Comparison of ENCODE assay signal across 8 cellular contexts in the genomic region with DNA sequence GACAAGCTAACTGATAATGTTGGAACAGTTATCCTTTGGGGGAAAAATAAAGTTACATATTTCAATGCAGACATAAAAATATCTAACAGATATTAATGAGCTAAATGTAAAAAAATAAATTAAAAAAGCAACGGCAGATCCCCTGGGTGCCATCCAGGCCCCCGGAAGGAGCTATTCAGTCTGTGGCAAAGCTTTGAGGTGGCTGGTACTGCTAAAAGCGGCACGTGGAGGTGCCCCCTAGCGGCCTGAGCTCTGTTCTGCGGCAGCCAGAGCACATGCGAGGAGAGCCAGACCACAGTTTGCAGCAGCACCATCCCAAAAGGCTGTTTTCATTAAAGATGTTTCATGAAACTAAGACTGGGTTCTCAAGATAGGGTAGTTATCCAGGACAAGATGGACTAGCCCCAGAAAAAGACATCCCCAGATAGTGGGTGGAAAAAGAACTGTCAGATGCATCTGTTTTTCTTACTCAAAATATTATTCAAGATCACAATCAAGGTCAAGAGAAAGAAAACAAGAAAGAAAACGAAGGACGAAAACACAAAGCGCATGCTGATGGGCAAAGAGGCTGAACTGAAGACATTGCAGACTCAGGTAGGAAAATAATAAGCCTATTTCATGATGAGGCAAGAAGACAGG. TPM values are rescaled to one million over a fixed set of nuclear protein-coding genes. Genes with fewer than 3 reads are reported as not detected.
A peak's percentile ranks its signal among the peaks of the same experiment; 100 is the strongest.
DNase-seq lines count a peak whose midpoint lies in the region; ATAC-seq and TF ChIP-seq lines count a peak whose summit lies in the region.

No MANE protein-coding gene starts in this region.

- intact Hi-C loops in testis (cut with DNase I; ENCODE audit: low total_unique reads) = loop anchor here (10.0 kb wide), 1 partner anchor 110 kb away; no protein-coding TSS in a partner anchor

- H3K36me3 Mint-ChIP-seq in activated T-helper 17 cell treated with anti-CD3 and anti-CD28 coated beads, Interleukin-2, amount 50 U/mL, for 72 hours (ENCODE audit: low read depth) = peaks cover 51% of the 10 kb centered on the region

- peak overlapping the region; percentile 32 for H3K27ac Mint-ChIP-seq in activated T-helper 17 cell treated with anti-CD3 and anti-CD28 coated beads, Interleukin-2, amount 50 U/mL, for 72 hours

- peaks cover 3% of the 10 kb centered on the region for H3K4me1 Mint-ChIP-seq in activated T-helper 17 cell treated with anti-CD3 and anti-CD28 coated beads, Interleukin-2, amount 50 U/mL, for 72 hours

- TF ChIP-seq CTCF in RWPE2 (IDR thresholded peaks at IDR 0.05; ENCODE audit: poor library complexity, severe bottlenecking) = peak; percentile 100
- peak; percentile 54 to 81 (median 75) for TF ChIP-seq CTCF in testis (IDR thresholded peaks at IDR 0.05)

- no peak overlapping the region for H3K4me3 Mint-ChIP-seq in activated T-helper 17 cell treated with anti-CD3 and anti-CD28 coated beads, Interleukin-2, amount 50 U/mL, for 72 hours

- no peak overlapping the region for H3K4me3 ChIP-seq in RWPE2 (ENCODE audit: severe bottlenecking)
- no peak overlapping the region for H3K4me3 ChIP-seq in testis

- WGBS in testis, 2 donors = 36 to 42% methylated on average over 10 of the region's 10 CpGs

- H3K9me3 ChIP-seq in RWPE2 (ENCODE audit: severe bottlenecking) (no peaks in the 10 kb centered on the region), testis (no peaks in the 10 kb centered on the region)

- H3K27me3 ChIP-seq in RWPE2 (ENCODE audit: insufficient read depth, poor library complexity, severe bottlenecking) = no peaks in the 10 kb centered on the region
- no peaks in the 10 kb centered on the region for H3K27me3 ChIP-seq in testis

- no peak overlapping the region for H3K27ac ChIP-seq in RWPE2 (ENCODE audit: poor library complexity, severe bottlenecking)
- no peak overlapping the region for H3K27ac ChIP-seq in testis

- ATAC-seq in GM21360 (IDR thresholded peaks at IDR 0.05; ENCODE audit: unreplicated experiment) (peak; percentile 81), RWPE2 (ENCODE audit: low read depth) (peak; percentile 98)
- ATAC-seq in activated T-helper 17 cell treated with anti-CD3 and anti-CD28 coated beads, Interleukin-2, amount 50 U/mL, for 72 hours (replicated peaks) = peak; percentile 100

- DNase-seq in COLO829 (ENCODE audit: low spot score) (peak; percentile 79), LHCN-M2 (ENCODE audit: low read depth) (peak; percentile 60), RWPE2 (ENCODE audit: low spot score) (peak; percentile 82), fibroblast of the conjunctiva (ENCODE audit: low read depth) (peak; percentile 66), occipital lobe (lab: John Stamatoyannopoulos, UW) (peak; percentile 69), testis (peak; percentile 86)

- TF ChIP-seq POLR2A in testis (IDR thresholded peaks at IDR 0.05) = no peak

- H3K9me3 Mint-ChIP-seq in activated T-helper 17 cell treated with anti-CD3 and anti-CD28 coated beads, Interleukin-2, amount 50 U/mL, for 72 hours = no peaks in the 10 kb centered on the region

- H3K36me3 ChIP-seq in RWPE2 (ENCODE audit: low read depth) (peaks cover 91% of the 10 kb centered on the region), testis (ENCODE audit: low read depth, missing control alignments) (no peaks in the 10 kb centered on the region)

- H3K27me3 Mint-ChIP-seq in activated T-helper 17 cell treated with anti-CD3 and anti-CD28 coated beads, Interleukin-2, amount 50 U/mL, for 72 hours = no peaks in the 10 kb centered on the region

- no peaks in the 10 kb centered on the region for H3K4me1 ChIP-seq in RWPE2 (ENCODE audit: insufficient read depth, poor library complexity, severe bottlenecking)
- peaks cover 3% of the 10 kb centered on the region for H3K4me1 ChIP-seq in testis

RNA-seq across cellular contexts. Expression of a gene that starts 18.7 kb away (rescaled TPM):
- 56.6 and 65.7 TPM in 2 replicates for total RNA-seq in LHCN-M2 (2014; rRNA removed)
- 34.2 TPM for polyA plus RNA-seq in LHCN-M2 (2012)
- total RNA-seq in activated T-helper 17 cell treated with anti-CD3 and anti-CD28 coated beads, Interleukin-2, amount 50 U/mL, for 72 hours = 10 to 100 TPM; 14.0 to 16.0 TPM
- total RNA-seq in occipital lobe = 47.7 TPM
- total RNA-seq in testis = 10 to 100 TPM; 45.8 to 53.0 TPM
- polyA plus RNA-seq in testis (ENCODE audit: insufficient read depth, low read depth, low replicate concordance) = 31.9 TPM

RNA-seq across cellular contexts. Expression of a gene that starts 37.7 kb away (rescaled TPM):
- total RNA-seq in LHCN-M2 (2014; rRNA removed) (10.9 and 14.3 TPM in 2 replicates), occipital lobe (15.9 TPM), testis (10 to 100 TPM in 1 of 2 donors, 1 to 10 TPM in 1; 6.6 to 14.3 TPM)
- polyA plus RNA-seq in LHCN-M2 (2012) = 11.4 TPM
- not detected for total RNA-seq in activated T-helper 17 cell treated with anti-CD3 and anti-CD28 coated beads, Interleukin-2, amount 50 U/mL, for 72 hours
- polyA plus RNA-seq in testis (ENCODE audit: insufficient read depth, low read depth, low replicate concordance) = 15.9 TPM

Comparison
In these comparisons a context has a peak if more than half of its experiments do, and no peak if none do; other contexts are left out.
1. RNA of a gene that starts 37.7 kb away (total RNA-seq): 15.9 TPM in occipital lobe (single experiment), 6.6 to 14.3 TPM in testis and 10.9 to 14.3 TPM in LHCN-M2; not detected in activated T-helper 17 cell treated with anti-CD3 and anti-CD28 coated beads, Interleukin-2, amount 50 U/mL, for 72 hours; every median in the first group is over 4 times any median in the second.
2. Peak in every context shown above with its lines, with median percentiles within 50 percentile points of each other: DNase-seq and ATAC-seq.